36 cellular contexts compared by ENCODE assay signal in the genomic region with DNA sequence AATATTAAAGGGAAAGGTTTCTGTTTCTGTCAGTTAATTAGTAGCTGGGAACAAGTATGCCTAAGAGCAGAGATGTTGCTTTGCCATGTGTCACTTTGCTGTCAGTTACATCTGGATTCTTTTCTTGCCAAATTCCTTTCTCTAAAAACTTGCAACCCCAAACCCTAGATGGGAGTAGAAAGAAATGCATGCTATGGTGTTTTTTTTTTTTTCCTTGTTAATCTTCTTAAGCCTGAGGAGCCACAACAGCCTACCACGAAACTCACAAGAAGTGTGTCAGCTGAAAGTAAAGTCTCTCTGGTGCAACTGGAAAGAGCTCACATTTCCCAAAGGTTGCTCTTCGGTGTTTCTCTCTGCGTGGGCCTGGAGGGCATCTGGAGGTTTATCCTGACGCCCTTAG. TPM values are rescaled to one million over a fixed set of nuclear protein-coding genes. Genes with fewer than 3 reads are reported as not detected.
DNase-seq lines count a peak whose midpoint lies in the region; ATAC-seq and TF ChIP-seq lines count a peak whose summit lies in the region.
"Had no signal": no experiment of that assay in that cellular context is flagged by ENCODE, and none has a peak within 500 bp of the region (broad histone marks: within the 10 kb centered on the region; RNA-seq: fewer than 3 reads in every experiment).

No MANE protein-coding gene starts in this region.

- no peaks in the 10 kb centered on the region for H3K27me3 Mint-ChIP-seq in progenitor cell of endocrine pancreas
- H3K27me3 Mint-ChIP-seq in activated CD8-positive, alpha-beta T cell treated with anti-CD3 and anti-CD28 coated beads, Interleukin-2, amount 10 ng/mL, durations not matched to agents 7 days and 5 days (ENCODE audit: low read depth), result no peaks in the 10 kb centered on the region
- H3K27me3 Mint-ChIP-seq: activated CD8-positive, alpha-beta T cell treated with anti-CD3 and anti-CD28 coated beads for 36 hours; activated naive CD8-positive, alpha-beta T cell had no signal

- 85% methylated on average over 4 of the region's 4 CpGs for WGBS in esophagus muscularis mucosa
- WGBS in prostate gland, result 85% methylated on average over 4 of the region's 4 CpGs

- H3K9me3 ChIP-seq in esophagus muscularis mucosa, result no peaks in the 10 kb centered on the region
- H3K9me3 ChIP-seq in BE2C, result no peaks in the 10 kb centered on the region
- no peaks in the 10 kb centered on the region for H3K9me3 ChIP-seq in prostate gland
- H3K9me3 ChIP-seq: ascending aorta; BLaER1 treated with 17β-estradiol and CSF1 and Interleukin-3, amounts not matched to agents 10 nM and 100 nM; testis; vagina had no signal

- H3K4me3 ChIP-seq in AG10803 (ENCODE audit: low read length), result no peak overlapping the region
- no peak overlapping the region for H3K4me3 ChIP-seq in esophagus muscularis mucosa
- no peak overlapping the region for H3K4me3 ChIP-seq in BE2C (ENCODE audit: low read depth, low read length)
- no peak overlapping the region for H3K4me3 ChIP-seq in prostate gland
- H3K4me3 ChIP-seq: ascending aorta; BLaER1 treated with 17β-estradiol and CSF1 and Interleukin-3, amounts not matched to agents 10 nM and 100 nM; dorsolateral prefrontal cortex; testis; vagina had no signal

- ATAC-seq in activated CD8-positive, alpha-beta T cell treated with anti-CD3 and anti-CD28 coated beads, Interleukin-2, amount 10 ng/mL, durations not matched to agents 7 days and 5 days, result no peak
- ATAC-seq: activated CD8-positive, alpha-beta T cell treated with anti-CD3 and anti-CD28 coated beads for 36 hours; PC-3; Right ventricle myocardium inferior; SK-N-SH treated with all-trans-retinoic acid at 6 μM for 48 hours had no signal

- peaks cover 7% of the 10 kb centered on the region for H3K36me3 Mint-ChIP-seq in progenitor cell of endocrine pancreas (ENCODE audit: insufficient read depth)
- peaks cover 11% of the 10 kb centered on the region for H3K36me3 Mint-ChIP-seq in activated CD8-positive, alpha-beta T cell treated with anti-CD3 and anti-CD28 coated beads, Interleukin-2, amount 10 ng/mL, durations not matched to agents 7 days and 5 days (ENCODE audit: low read depth)

- DNase-seq in AG10803 (ENCODE audit: low read depth) (peak; percentile 81), MV-4-11 (lab: John Stamatoyannopoulos, UW) (peak; percentile 54), esophagus muscularis mucosa (ENCODE audit: extremely low spot score) (no peak), progenitor cell of endocrine pancreas (ENCODE audit: low spot score, unreplicated experiment) (no peak), BE2C (no peak), prostate gland (ENCODE audit: low spot score) (no peak)
- no peak for DNase-seq in activated naive CD4-positive, alpha-beta T cell treated with anti-CD3 and anti-CD28 coated beads, Interleukin-2, amount 50 U/mL, for 16 hours
- no peak for DNase-seq in activated CD8-positive, alpha-beta T cell treated with anti-CD3 and anti-CD28 coated beads, Interleukin-2, amount 10 ng/mL, durations not matched to agents 7 days and 5 days
- DNase-seq: activated CD4-positive, CD25-positive, alpha-beta regulatory T cell treated with anti-CD3 and anti-CD28 coated beads, Interleukin-2, amount 50 U/mL, for 72 hours; activated CD8-positive, alpha-beta T cell treated with anti-CD3 and anti-CD28 coated beads for 36 hours; activated T-cell treated with anti-CD3 and anti-CD28 coated beads for 4 hours; central memory CD4-positive, alpha-beta T cell; COR-L47; dorsolateral prefrontal cortex; foreskin fibroblast; GF-D8; Kasumi-1; kidney glomerular epithelial cell; NCI-H1048; NCI-H1694 treated with DMSO at 0.1 percent for 48 hours; NCI-H2171 treated with DMSO at 0.1 percent for 48 hours; NCI-H526; NK-92 treated with Interleukin-12 subunit alpha and Interleukin-12 subunit beta, amount 100 ng/mL, for 24 hours; PC-3; posterior cingulate gyrus; stimulated activated naive CD4-positive, alpha-beta T cell treated with Interleukin-2 at 50 U/mL for 16 hours; T-helper 2 cell; testis had no signal

- CTCF ChIA-PET in activated CD8-positive, alpha-beta T cell treated with anti-CD3 and anti-CD28 coated beads, Interleukin-2, amount 10 ng/mL, durations not matched to agents 7 days and 5 days (lab: Charles Lee), result no interaction called here

- H3K4me3 Mint-ChIP-seq in progenitor cell of endocrine pancreas (ENCODE audit: low read depth), result no peak overlapping the region
- no peak overlapping the region for H3K4me3 Mint-ChIP-seq in activated CD8-positive, alpha-beta T cell treated with anti-CD3 and anti-CD28 coated beads, Interleukin-2, amount 10 ng/mL, durations not matched to agents 7 days and 5 days
- H3K4me3 Mint-ChIP-seq: activated CD8-positive, alpha-beta T cell treated with anti-CD3 and anti-CD28 coated beads for 36 hours; activated naive CD8-positive, alpha-beta T cell had no signal

- POLR2A ChIA-PET in activated CD8-positive, alpha-beta T cell treated with anti-CD3 and anti-CD28 coated beads, Interleukin-2, amount 10 ng/mL, durations not matched to agents 7 days and 5 days (lab: Charles Lee), result no interaction called here

- H3K27ac ChIP-seq in esophagus muscularis mucosa (replicated peaks in 1 of 4) (peak overlapping the region in 3 of 4 donors; percentile 50 to 84 (median 72)), prostate gland (no peak overlapping the region)
- H3K27ac ChIP-seq: ascending aorta; BLaER1 treated with 17β-estradiol and CSF1 and Interleukin-3, amounts not matched to agents 10 nM and 100 nM; testis; vagina had no signal

- H3K4me1 ChIP-seq in esophagus muscularis mucosa, result peaks cover 6 to 74% (median 43%) of the 10 kb centered on the region in 4 donors
- no peaks in the 10 kb centered on the region for H3K4me1 ChIP-seq in BE2C
- no peaks in the 10 kb centered on the region for H3K4me1 ChIP-seq in prostate gland (replicated peaks)
- H3K4me1 ChIP-seq: BLaER1 treated with 17β-estradiol and CSF1 and Interleukin-3, amounts not matched to agents 10 nM and 100 nM; testis had no signal

- intact Hi-C loops in esophagus muscularis mucosa (cut with DNase I) (no loop called here), prostate gland (cut with DNase I) (loop anchor here (5.0 to 10.0 kb wide), 2 partner anchors 319 to 381 kb away; no protein-coding TSS in a partner anchor)

- no peaks in the 10 kb centered on the region for H3K9me3 Mint-ChIP-seq in progenitor cell of endocrine pancreas (ENCODE audit: low read depth)
- H3K9me3 Mint-ChIP-seq in activated CD8-positive, alpha-beta T cell treated with anti-CD3 and anti-CD28 coated beads, Interleukin-2, amount 10 ng/mL, durations not matched to agents 7 days and 5 days (ENCODE audit: insufficient read depth), result no peaks in the 10 kb centered on the region
- H3K9me3 Mint-ChIP-seq: activated CD8-positive, alpha-beta T cell treated with anti-CD3 and anti-CD28 coated beads for 36 hours had no signal

- TF ChIP-seq POLR2A in esophagus muscularis mucosa (IDR thresholded peaks at IDR 0.05; ENCODE audit: low read depth) (no peak), prostate gland (IDR thresholded peaks at IDR 0.05) (no peak)

- H3K27ac Mint-ChIP-seq in progenitor cell of endocrine pancreas, result peak overlapping the region; percentile 39
- no peak overlapping the region for H3K27ac Mint-ChIP-seq in activated CD8-positive, alpha-beta T cell treated with anti-CD3 and anti-CD28 coated beads, Interleukin-2, amount 10 ng/mL, durations not matched to agents 7 days and 5 days
- H3K27ac Mint-ChIP-seq: activated CD8-positive, alpha-beta T cell treated with anti-CD3 and anti-CD28 coated beads for 36 hours; activated naive CD8-positive, alpha-beta T cell had no signal

- peaks cover 0 to 12% (median 0%) of the 10 kb centered on the region in 4 donors for H3K36me3 ChIP-seq in esophagus muscularis mucosa
- peaks cover 10% of the 10 kb centered on the region for H3K36me3 ChIP-seq in BE2C
- H3K36me3 ChIP-seq in prostate gland, result no peaks in the 10 kb centered on the region
- H3K36me3 ChIP-seq: ascending aorta, vagina had no signal

- H3K27me3 ChIP-seq in esophagus muscularis mucosa, result no peaks in the 10 kb centered on the region
- no peaks in the 10 kb centered on the region for H3K27me3 ChIP-seq in BE2C
- no peaks in the 10 kb centered on the region for H3K27me3 ChIP-seq in prostate gland (replicated peaks; ENCODE audit: insufficient read depth)
- H3K27me3 ChIP-seq: ascending aorta; BLaER1 treated with 17β-estradiol and CSF1 and Interleukin-3, amounts not matched to agents 10 nM and 100 nM; dorsolateral prefrontal cortex; testis; vagina had no signal

- H3K4me1 Mint-ChIP-seq in progenitor cell of endocrine pancreas (ENCODE audit: low read depth), result no peaks in the 10 kb centered on the region
- no peaks in the 10 kb centered on the region for H3K4me1 Mint-ChIP-seq in activated CD8-positive, alpha-beta T cell treated with anti-CD3 and anti-CD28 coated beads, Interleukin-2, amount 10 ng/mL, durations not matched to agents 7 days and 5 days (ENCODE audit: low read depth)

- TF ChIP-seq EP300 in esophagus muscularis mucosa (IDR thresholded peaks at IDR 0.05), result no peak

- TF ChIP-seq CTCF in AG10803 (conservative IDR thresholded peaks at IDR 0.05; ENCODE audit: low read length) (no peak), esophagus muscularis mucosa (IDR thresholded peaks at IDR 0.05) (no peak), progenitor cell of endocrine pancreas (IDR thresholded peaks at IDR 0.05; ENCODE audit: unreplicated experiment) (no peak), BE2C (IDR thresholded peaks at IDR 0.05; ENCODE audit: low read depth, low read length) (no peak), prostate gland (IDR thresholded peaks at IDR 0.05) (no peak)

RNA-seq across cellular contexts. Expression of a gene that starts 17.9 kb away (rescaled TPM):
- not detected for total RNA-seq in esophagus muscularis mucosa
- total RNA-seq in progenitor cell of endocrine pancreas, result not detected in 2 replicates
- 0.97 TPM for polyA plus RNA-seq in BE2C (2012; ENCODE audit: insufficient read depth, insufficient read length, low read depth)
- total RNA-seq in prostate gland, result not detected
- not detected for total RNA-seq in activated CD8-positive, alpha-beta T cell treated with anti-CD3 and anti-CD28 coated beads, Interleukin-2, amount 10 ng/mL, durations not matched to agents 7 days and 5 days
- total RNA-seq: A673; activated CD8-positive, alpha-beta T cell treated with anti-CD3 and anti-CD28 coated beads for 36 hours; ascending aorta; lung microvascular endothelial cell; PC-3; testis; vagina had no signal

Comparison
In these comparisons a context has a peak if more than half of its experiments do, and no peak if none do; other contexts are left out.
1. DNase-seq: peak in AG10803 (single experiment) and MV-4-11 (single experiment); none in esophagus muscularis mucosa (single experiment), progenitor cell of endocrine pancreas (single experiment), activated naive CD4-positive, alpha-beta T cell treated with anti-CD3 and anti-CD28 coated beads, Interleukin-2, amount 50 U/mL, for 16 hours (single experiment), BE2C (single experiment), prostate gland (single experiment) and activated CD8-positive, alpha-beta T cell treated with anti-CD3 and anti-CD28 coated beads, Interleukin-2, amount 10 ng/mL, durations not matched to agents 7 days and 5 days (single experiment).
2. H3K27ac ChIP-seq: peak in esophagus muscularis mucosa (3 of 4); none in prostate gland (0 of 2).